1 cellular context compared by ENCODE assay signal in the genomic region with DNA sequence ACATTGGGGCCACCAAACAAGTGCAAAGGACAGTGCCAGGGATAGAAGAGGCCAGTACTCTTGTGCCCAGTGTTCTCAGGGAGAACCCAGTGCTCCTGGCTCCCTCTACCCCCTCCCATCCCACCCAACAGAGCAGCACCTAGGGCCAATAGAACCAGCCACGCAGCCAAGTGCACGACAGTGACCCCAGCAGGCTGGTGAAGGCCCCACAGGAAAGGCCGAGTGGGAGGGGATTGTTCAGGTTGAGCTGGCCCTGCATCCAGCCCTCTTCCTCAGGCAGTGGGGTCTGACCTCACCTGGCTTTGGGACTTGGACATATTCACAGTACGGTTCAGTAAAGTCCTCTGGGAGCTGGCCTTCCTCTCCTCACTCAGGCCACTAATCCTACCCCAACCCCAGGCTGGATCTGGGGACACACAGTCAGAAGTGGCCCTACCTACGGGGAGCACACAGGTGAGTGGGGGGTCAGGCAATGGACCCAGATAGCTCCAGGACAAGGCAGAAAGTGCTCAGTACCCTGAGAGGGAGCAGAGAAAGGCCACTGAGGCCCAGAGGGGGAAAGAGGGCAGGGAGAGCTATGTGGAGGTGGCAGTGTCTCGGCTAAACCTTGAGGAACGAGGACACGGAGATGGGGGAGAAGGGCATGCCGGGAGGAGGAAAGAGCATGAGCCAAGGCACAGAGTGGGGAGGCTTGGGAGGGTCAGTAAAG.
TF ChIP-seq lines count a peak whose summit lies in the region.

No MANE protein-coding gene starts in this region.

TF ChIP-seq in K562, 482 proteins besides CTCF, POLR2A, EP300 and RAD21 (continued from another document):
- peak; percentile 34; the same call in 1 of the 2 replicates for TF ChIP-seq ZBTB7A (IDR thresholded peaks at IDR 0.05; ENCODE audit: borderline replicate concordance, control insufficient read depth, low read depth, low read length)
- TF ChIP-seq ELK1 (CRISPR knock-in tag; IDR thresholded peaks at IDR 0.05): no peak
- TF ChIP-seq CTCFL (IDR thresholded peaks at IDR 0.05; ENCODE audit: borderline replicate concordance, insufficient read depth, low read depth, low read length, poor library complexity, severe bottlenecking): peak; percentile 58
- no peak for TF ChIP-seq GTF2A2 (tag; IDR thresholded peaks at IDR 0.05)
- TF ChIP-seq POLR2B (IDR thresholded peaks at IDR 0.05; ENCODE audit: low read depth, partially characterized antibody): peak; percentile 40
- no peak for TF ChIP-seq FIP1L1 (IDR thresholded peaks at IDR 0.05; ENCODE audit: low read depth, low read length, poor library complexity, severe bottlenecking)
- TF ChIP-seq CHD4 (IDR thresholded peaks at IDR 0.05; ENCODE audit: insufficient read depth, insufficient replicate concordance, low read depth, low read length, poor library complexity, severe bottlenecking): no peak
- peak; percentile 52; the same call in 1 of the 2 replicates for TF ChIP-seq POLR2G (IDR thresholded peaks at IDR 0.05; ENCODE audit: low read depth, low read length)
- TF ChIP-seq ARID3B (CRISPR knock-in tag; IDR thresholded peaks at IDR 0.05; ENCODE audit: borderline replicate concordance): no peak
- TF ChIP-seq, protein P1, sequence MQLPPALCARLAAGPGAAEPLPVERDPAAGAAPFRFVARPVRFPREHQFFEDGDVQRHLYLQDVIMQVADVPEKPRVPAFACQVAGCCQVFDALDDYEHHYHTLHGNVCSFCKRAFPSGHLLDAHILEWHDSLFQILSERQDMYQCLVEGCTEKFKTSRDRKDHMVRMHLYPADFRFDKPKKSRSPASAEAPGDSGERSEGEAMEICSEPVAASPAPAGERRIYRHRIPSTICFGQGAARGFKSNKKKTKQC (CRISPR knock-in tag; IDR thresholded peaks at IDR 0.05): 0 out of 2 replicates have a peak, but pooled peaks have one; percentile 16
